In genomic region chr5:65021527-65022226, GRCh38 we compare ENCODE assay signal across 1 cellular context.
TF ChIP-seq lines count a peak whose summit lies in the region.

No MANE protein-coding gene starts in this region.

TF ChIP-seq in SK-N-SH treated with all-trans-retinoic acid at 6 μM for 48 hours, 23 proteins besides CTCF, POLR2A, EP300 and RAD21 (continued from another document):
- TF ChIP-seq, protein P1, sequence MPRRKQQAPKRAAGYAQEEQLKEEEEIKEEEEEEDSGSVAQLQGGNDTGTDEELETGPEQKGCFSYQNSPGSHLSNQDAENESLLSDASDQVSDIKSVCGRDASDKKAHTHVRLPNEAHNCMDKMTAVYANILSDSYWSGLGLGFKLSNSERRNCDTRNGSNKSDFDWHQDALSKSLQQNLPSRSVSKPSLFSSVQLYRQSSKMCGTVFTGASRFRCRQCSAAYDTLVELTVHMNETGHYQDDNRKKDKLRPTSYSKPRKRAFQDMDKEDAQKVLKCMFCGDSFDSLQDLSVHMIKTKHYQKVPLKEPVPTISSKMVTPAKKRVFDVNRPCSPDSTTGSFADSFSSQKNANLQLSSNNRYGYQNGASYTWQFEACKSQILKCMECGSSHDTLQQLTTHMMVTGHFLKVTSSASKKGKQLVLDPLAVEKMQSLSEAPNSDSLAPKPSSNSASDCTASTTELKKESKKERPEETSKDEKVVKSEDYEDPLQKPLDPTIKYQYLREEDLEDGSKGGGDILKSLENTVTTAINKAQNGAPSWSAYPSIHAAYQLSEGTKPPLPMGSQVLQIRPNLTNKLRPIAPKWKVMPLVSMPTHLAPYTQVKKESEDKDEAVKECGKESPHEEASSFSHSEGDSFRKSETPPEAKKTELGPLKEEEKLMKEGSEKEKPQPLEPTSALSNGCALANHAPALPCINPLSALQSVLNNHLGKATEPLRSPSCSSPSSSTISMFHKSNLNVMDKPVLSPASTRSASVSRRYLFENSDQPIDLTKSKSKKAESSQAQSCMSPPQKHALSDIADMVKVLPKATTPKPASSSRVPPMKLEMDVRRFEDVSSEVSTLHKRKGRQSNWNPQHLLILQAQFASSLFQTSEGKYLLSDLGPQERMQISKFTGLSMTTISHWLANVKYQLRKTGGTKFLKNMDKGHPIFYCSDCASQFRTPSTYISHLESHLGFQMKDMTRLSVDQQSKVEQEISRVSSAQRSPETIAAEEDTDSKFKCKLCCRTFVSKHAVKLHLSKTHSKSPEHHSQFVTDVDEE (CRISPR knock-in tag; IDR thresholded peaks at IDR 0.05) = no peak
- no peak for TF ChIP-seq ZFP3 (CRISPR knock-in tag; IDR thresholded peaks at IDR 0.05)
- no peak for TF ChIP-seq PPARA (CRISPR knock-in tag; IDR thresholded peaks at IDR 0.05; ENCODE audit: borderline replicate concordance)
- no peak for TF ChIP-seq SNAI2 (CRISPR knock-in tag; IDR thresholded peaks at IDR 0.05)
- TF ChIP-seq RARB (CRISPR knock-in tag; IDR thresholded peaks at IDR 0.05) = no peak
- no peak for TF ChIP-seq PATZ1 (CRISPR knock-in tag; IDR thresholded peaks at IDR 0.05; ENCODE audit: borderline replicate concordance)
- no peak for TF ChIP-seq ESRRG (CRISPR knock-in tag; IDR thresholded peaks at IDR 0.05)
- TF ChIP-seq CSDC2 (CRISPR knock-in tag; IDR thresholded peaks at IDR 0.05) = no peak
- TF ChIP-seq ZC3H10 (CRISPR knock-in tag; IDR thresholded peaks at IDR 0.05) = no peak
- TF ChIP-seq ISL1 (CRISPR knock-in tag; IDR thresholded peaks at IDR 0.05) = no peak
- no peak for TF ChIP-seq GLIS3 (CRISPR knock-in tag; IDR thresholded peaks at IDR 0.05)
- TF ChIP-seq, protein P2, sequence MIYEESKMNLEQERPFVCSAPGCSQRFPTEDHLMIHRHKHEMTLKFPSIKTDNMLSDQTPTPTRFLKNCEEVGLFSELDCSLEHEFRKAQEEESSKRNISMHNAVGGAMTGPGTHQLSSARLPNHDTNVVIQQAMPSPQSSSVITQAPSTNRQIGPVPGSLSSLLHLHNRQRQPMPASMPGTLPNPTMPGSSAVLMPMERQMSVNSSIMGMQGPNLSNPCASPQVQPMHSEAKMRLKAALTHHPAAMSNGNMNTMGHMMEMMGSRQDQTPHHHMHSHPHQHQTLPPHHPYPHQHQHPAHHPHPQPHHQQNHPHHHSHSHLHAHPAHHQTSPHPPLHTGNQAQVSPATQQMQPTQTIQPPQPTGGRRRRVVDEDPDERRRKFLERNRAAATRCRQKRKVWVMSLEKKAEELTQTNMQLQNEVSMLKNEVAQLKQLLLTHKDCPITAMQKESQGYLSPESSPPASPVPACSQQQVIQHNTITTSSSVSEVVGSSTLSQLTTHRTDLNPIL (CRISPR knock-in tag; IDR thresholded peaks at IDR 0.05; ENCODE audit: low read depth) = no peak
- TF ChIP-seq BACH2 (CRISPR knock-in tag; IDR thresholded peaks at IDR 0.05; ENCODE audit: borderline replicate concordance) = no peak
TF ChIP-seq in SK-N-SH treated with all-trans-retinoic acid at 6 μM for 48 hours: peak in this region for 0.
